Comparison of ENCODE assay signal across 17 cellular contexts in genomic region chr9:108956627-108957026, GRCh38.
"Had no signal": no experiment of that assay in that cellular context is flagged by ENCODE, and none has a peak within 500 bp of the region (broad histone marks: within the 10 kb centered on the region; RNA-seq: fewer than 3 reads in every experiment).

No MANE protein-coding gene starts in this region.

- H3K27me3 Mint-ChIP-seq: activated naive CD4-positive, alpha-beta T cell treated with anti-CD3 and anti-CD28 coated beads, Interleukin-2, amount 10 ng/mL, durations not matched to agents 7 days and 5 days; dendritic cell treated with granulocyte-macrophage colony-stimulating factor and Interleukin-4, amounts not matched to agents 40 ng/mL and 50 ng/mL, for 4 days had no signal

- H3K9me3 ChIP-seq: ascending aorta, breast epithelium, neutrophil, thyroid gland had no signal

- DNase-seq: activated CD4-positive, alpha-beta T cell treated with anti-CD3 and anti-CD28 coated beads, Interleukin-2, amount 50 U/mL, for 1 hour; activated CD8-positive, alpha-beta memory T cell treated with anti-CD3 and anti-CD28 coated beads for 24 hours; activated naive CD4-positive, alpha-beta T cell treated with anti-CD3 and anti-CD28 coated beads, Interleukin-2, amount 10 ng/mL, durations not matched to agents 7 days and 5 days; activated T-cell treated with anti-CD3 and anti-CD28 coated beads for 4 hours; effector memory CD4-positive, alpha-beta T cell; foreskin fibroblast; glutamatergic neuron; mesenchymal stem cell; naive thymus-derived CD8-positive, alpha-beta T cell; retina; stimulated activated CD4-positive, alpha-beta T cell treated with anti-CD3 and anti-CD28 coated beads, Interleukin-12 subunit alpha, Interleukin-12 subunit beta, amount 100 ng/mL, for 4 hours; stimulated activated CD4-positive, alpha-beta T cell treated with anti-CD3 and anti-CD28 coated beads, Interleukin-2, amount 100 ng/mL, for 24 hours; thyroid gland had no signal

- H3K27ac Mint-ChIP-seq: activated naive CD4-positive, alpha-beta T cell treated with anti-CD3 and anti-CD28 coated beads, Interleukin-2, amount 10 ng/mL, durations not matched to agents 7 days and 5 days; dendritic cell treated with granulocyte-macrophage colony-stimulating factor and Interleukin-4, amounts not matched to agents 40 ng/mL and 50 ng/mL, for 4 days; naive thymus-derived CD8-positive, alpha-beta T cell had no signal

- H3K4me3 Mint-ChIP-seq: activated naive CD4-positive, alpha-beta T cell treated with anti-CD3 and anti-CD28 coated beads, Interleukin-2, amount 10 ng/mL, durations not matched to agents 7 days and 5 days; dendritic cell treated with granulocyte-macrophage colony-stimulating factor and Interleukin-4, amounts not matched to agents 40 ng/mL and 50 ng/mL, for 4 days; naive thymus-derived CD8-positive, alpha-beta T cell had no signal

- ATAC-seq: naive thymus-derived CD8-positive, alpha-beta T cell had no signal

- H3K4me1 Mint-ChIP-seq: activated naive CD4-positive, alpha-beta T cell treated with anti-CD3 and anti-CD28 coated beads, Interleukin-2, amount 10 ng/mL, durations not matched to agents 7 days and 5 days; naive thymus-derived CD8-positive, alpha-beta T cell had no signal

- H3K36me3 Mint-ChIP-seq: activated naive CD4-positive, alpha-beta T cell treated with anti-CD3 and anti-CD28 coated beads, Interleukin-2, amount 10 ng/mL, durations not matched to agents 7 days and 5 days; naive thymus-derived CD8-positive, alpha-beta T cell had no signal

- H3K27ac ChIP-seq: ascending aorta, breast epithelium, neutrophil had no signal

- H3K9me3 Mint-ChIP-seq: activated naive CD4-positive, alpha-beta T cell treated with anti-CD3 and anti-CD28 coated beads, Interleukin-2, amount 10 ng/mL, durations not matched to agents 7 days and 5 days; dendritic cell treated with granulocyte-macrophage colony-stimulating factor and Interleukin-4, amounts not matched to agents 40 ng/mL and 50 ng/mL, for 4 days; naive thymus-derived CD8-positive, alpha-beta T cell had no signal
